8 cellular contexts compared by ENCODE assay signal in the genomic region with DNA sequence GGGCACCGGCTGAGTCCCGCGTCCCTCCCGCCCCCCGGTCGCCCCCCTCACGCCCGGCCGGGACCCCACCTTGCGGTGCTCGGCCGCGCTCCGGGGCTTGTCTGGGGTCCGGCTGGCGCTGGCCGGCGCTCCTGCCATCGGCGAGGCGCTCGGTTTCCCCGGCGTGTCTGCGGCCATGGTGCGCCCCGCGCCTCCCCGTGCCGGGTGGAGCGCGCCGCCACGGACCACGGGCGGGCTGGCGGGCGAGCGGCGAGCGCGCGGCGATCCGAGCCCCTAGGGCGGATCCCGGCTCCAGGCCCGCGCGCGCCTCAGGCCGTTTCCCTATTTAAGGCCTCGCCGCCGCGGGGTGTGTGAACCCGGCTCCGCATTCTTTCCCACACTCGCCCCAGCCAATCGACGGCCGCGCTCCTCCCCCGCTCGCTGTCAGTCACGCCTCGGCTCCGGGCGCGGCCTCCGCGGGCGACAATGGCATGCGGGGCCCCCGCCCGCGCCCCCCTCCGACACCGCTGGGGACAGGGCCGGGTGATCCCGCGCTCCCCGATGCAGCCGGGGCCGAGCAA. TPM values are rescaled to one million over a fixed set of nuclear protein-coding genes. Genes with fewer than 3 reads are reported as not detected.
DNase-seq lines count a peak whose midpoint lies in the region; ATAC-seq lines count a peak whose summit lies in the region.

A gene with protein sequence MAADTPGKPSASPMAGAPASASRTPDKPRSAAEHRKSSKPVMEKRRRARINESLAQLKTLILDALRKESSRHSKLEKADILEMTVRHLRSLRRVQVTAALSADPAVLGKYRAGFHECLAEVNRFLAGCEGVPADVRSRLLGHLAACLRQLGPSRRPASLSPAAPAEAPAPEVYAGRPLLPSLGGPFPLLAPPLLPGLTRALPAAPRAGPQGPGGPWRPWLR (minus strand): TSS at position 301 of the 560 bp plus-strand sequence. CDS start 124 bp downstream, at position 177.

- no peaks in the 10 kb centered on the region for H3K36me3 ChIP-seq in BLaER1 treated with 17β-estradiol and CSF1 and Interleukin-3, amounts not matched to agents 10 nM and 100 nM
- H3K36me3 ChIP-seq in H7 (replicated peaks; ENCODE audit: control insufficient read depth, insufficient read depth, low read length), result no peaks in the 10 kb centered on the region
- no peaks in the 10 kb centered on the region for H3K36me3 ChIP-seq in esophagus (ENCODE audit: control insufficient read depth in 2 of 2, insufficient read depth in 2 of 2, low read length in 1 of 2)

- no peaks in the 10 kb centered on the region for H3K9me3 ChIP-seq in BLaER1 treated with 17β-estradiol and CSF1 and Interleukin-3, amounts not matched to agents 10 nM and 100 nM (replicated peaks in 1 of 11)
- H3K9me3 ChIP-seq in esophagus (ENCODE audit: control insufficient read depth in 2 of 2, insufficient read depth in 1 of 2, low read depth in 1 of 2, low read length in 1 of 2) (no peaks in the 10 kb centered on the region), mononuclear cell (ENCODE audit: low read depth, low read length) (no peaks in the 10 kb centered on the region)

- peak within 1 kb of the TSS; percentile 16 to 65 (median 41); a peak in 16 of 22 replicates for H3K27ac ChIP-seq in BLaER1 treated with 17β-estradiol and CSF1 and Interleukin-3, amounts not matched to agents 10 nM and 100 nM
- H3K27ac ChIP-seq in esophagus (ENCODE audit: low read depth in 2 of 2, low read length in 1 of 2), result peak within 1 kb of the TSS; percentile 93 to 94

- WGBS in esophagus, 2 donors, result 0 to 1% methylated on average over 63 to 85 of the region's 85 CpGs

- peak within 1 kb of the TSS; percentile 47 to 77 (median 69) for H3K9ac ChIP-seq in BLaER1 treated with 17β-estradiol and CSF1 and Interleukin-3, amounts not matched to agents 10 nM and 100 nM

- no peaks in the 10 kb centered on the region for H3K9me3 Mint-ChIP-seq in stimulated activated naive CD8-positive, alpha-beta T cell treated with anti-CD3 and anti-CD28 coated beads, Interleukin-15, Interleukin-2, amounts not matched to agents 100 ng/mL and 50 ng/mL, for 24 hours

- H3K36me3 Mint-ChIP-seq in stimulated activated naive CD8-positive, alpha-beta T cell treated with anti-CD3 and anti-CD28 coated beads, Interleukin-15, Interleukin-2, amounts not matched to agents 100 ng/mL and 50 ng/mL, for 24 hours (ENCODE audit: low read depth), result no peaks in the 10 kb centered on the region

- H3K27me3 Mint-ChIP-seq in stimulated activated naive CD8-positive, alpha-beta T cell treated with anti-CD3 and anti-CD28 coated beads, Interleukin-15, Interleukin-2, amounts not matched to agents 100 ng/mL and 50 ng/mL, for 24 hours, result peaks cover 40% of the 10 kb centered on the region

- H3K4me2 ChIP-seq in BLaER1 treated with 17β-estradiol and CSF1 and Interleukin-3, amounts not matched to agents 10 nM and 100 nM, result peak within 1 kb of the TSS; percentile 89 to 100 (median 97)

- no peak for ATAC-seq in GM19395 (IDR thresholded peaks at IDR 0.05; ENCODE audit: unreplicated experiment)

- H3K4me1 ChIP-seq in BLaER1 treated with 17β-estradiol and CSF1 and Interleukin-3, amounts not matched to agents 10 nM and 100 nM, result peaks cover 30 to 69% (median 58%) of the 10 kb centered on the region in 10 experiments
- peaks cover 4 to 14% of the 10 kb centered on the region in 2 donors for H3K4me1 ChIP-seq in esophagus (ENCODE audit: control insufficient read depth in 2 of 2, insufficient read depth in 2 of 2, low read length in 1 of 2)
- H3K4me1 ChIP-seq in mononuclear cell (ENCODE audit: insufficient read depth, low read length), result peaks cover 39% of the 10 kb centered on the region

- DNase-seq in H7 (peak; percentile 98), NCI-H510A treated with DMSO at 0.1 percent for 48 hours (lab: John Stamatoyannopoulos, UW) (peak; percentile 94)
- DNase-seq in activated T-cell treated with anti-CD3 and anti-CD28 coated beads, Interleukin-2, amount 50 U/mL, for 48 hours, result peak; percentile 74 to 79

- peak within 1 kb of the TSS; percentile 55 to 75 (median 66) for H3K4me3 ChIP-seq in BLaER1 treated with 17β-estradiol and CSF1 and Interleukin-3, amounts not matched to agents 10 nM and 100 nM
- peak within 1 kb of the TSS; percentile 65 for H3K4me3 ChIP-seq in H7 (ENCODE audit: insufficient read depth, low read depth, low read length)
- peak within 1 kb of the TSS; percentile 59 to 64 for H3K4me3 ChIP-seq in esophagus (ENCODE audit: low read depth in 1 of 2, low read length in 2 of 2)
- peak within 1 kb of the TSS; percentile 13 for H3K4me3 ChIP-seq in mononuclear cell (ENCODE audit: low read length)

- H3K4me3 Mint-ChIP-seq in stimulated activated naive CD8-positive, alpha-beta T cell treated with anti-CD3 and anti-CD28 coated beads, Interleukin-15, Interleukin-2, amounts not matched to agents 100 ng/mL and 50 ng/mL, for 24 hours, result peak within 1 kb of the TSS; percentile 77

- H3K27ac Mint-ChIP-seq in stimulated activated naive CD8-positive, alpha-beta T cell treated with anti-CD3 and anti-CD28 coated beads, Interleukin-15, Interleukin-2, amounts not matched to agents 100 ng/mL and 50 ng/mL, for 24 hours, result peak within 1 kb of the TSS; percentile 88

- H3K4me1 Mint-ChIP-seq in stimulated activated naive CD8-positive, alpha-beta T cell treated with anti-CD3 and anti-CD28 coated beads, Interleukin-15, Interleukin-2, amounts not matched to agents 100 ng/mL and 50 ng/mL, for 24 hours (ENCODE audit: low read depth), result peaks cover 13% of the 10 kb centered on the region

- H3K27me3 ChIP-seq in BLaER1 treated with 17β-estradiol and CSF1 and Interleukin-3, amounts not matched to agents 10 nM and 100 nM, result peaks cover 85 to 100% (median 92%) of the 10 kb centered on the region in 11 experiments
- peaks cover 65% of the 10 kb centered on the region for H3K27me3 ChIP-seq in H7 (ENCODE audit: control insufficient read depth, insufficient read depth, low read length)
- H3K27me3 ChIP-seq in esophagus (ENCODE audit: control insufficient read depth in 1 of 2, insufficient read depth in 2 of 2, low read length in 2 of 2), result peaks cover 0 to 7% of the 10 kb centered on the region in 2 donors
- peaks cover 54% of the 10 kb centered on the region for H3K27me3 ChIP-seq in mononuclear cell (ENCODE audit: insufficient read depth, low read length)

- peaks cover 0 to 77% (median 37%) of the 10 kb centered on the region in 11 experiments; a peak in 18 of 22 replicates for H4K20me1 ChIP-seq in BLaER1 treated with 17β-estradiol and CSF1 and Interleukin-3, amounts not matched to agents 10 nM and 100 nM

RNA-seq across cellular contexts. Expression of the gene that starts here (rescaled TPM):
- 11.3 and 17.5 TPM in 2 replicates for total RNA-seq in H7 (2014; rRNA removed; shearing (Covaris generic))
- 10 to 100 TPM; 15.1 to 20.2 TPM for polyA plus RNA-seq in esophagus
- 3.6 TPM for total RNA-seq in mononuclear cell

Comparison
In these comparisons a context has a peak if more than half of its experiments do, and no peak if none do; other contexts are left out.
1. H3K4me3 ChIP-seq: peak in every context shown above with its lines; median percentile 66 in BLaER1 treated with 17β-estradiol and CSF1 and Interleukin-3, amounts not matched to agents 10 nM and 100 nM; 65 in H7; 62 in esophagus; 13 in mononuclear cell.